ENCODE assay signal across 21 cellular contexts in genomic region chr3:14474363-14475081, GRCh38.
"Had no signal": no experiment of that assay in that cellular context is flagged by ENCODE, and none has a peak within 500 bp of the region (broad histone marks: within the 10 kb centered on the region; RNA-seq: fewer than 3 reads in every experiment).

No MANE protein-coding gene starts in this region.

- H3K27me3 ChIP-seq: adrenal gland, body of pancreas, neural progenitor cell, tibial artery had no signal

- H3K27ac ChIP-seq: body of pancreas, neural progenitor cell, parathyroid adenoma, tibial artery had no signal

- H3K4me3 Mint-ChIP-seq: activated CD8-positive, alpha-beta memory T cell treated with anti-CD3 and anti-CD28 coated beads, Interleukin-2, amount 10 ng/mL, durations not matched to agents 7 days and 5 days; activated naive CD4-positive, alpha-beta T cell treated with anti-CD3 and anti-CD28 coated beads, Interleukin-2, amount 50 U/mL, for 24 hours; central memory CD8-positive, alpha-beta T cell; neural progenitor cell had no signal

- H3K79me2 ChIP-seq: parathyroid adenoma had no signal

- ATAC-seq: activated CD4-positive, CD25-positive, alpha-beta regulatory T cell treated with anti-CD3 and anti-CD28 coated beads, Interleukin-2, amount 50 U/mL, for 24 hours; activated CD8-positive, alpha-beta memory T cell treated with anti-CD3 and anti-CD28 coated beads, Interleukin-2, amount 10 ng/mL, durations not matched to agents 7 days and 5 days; body of pancreas; left cardiac atrium; stimulated activated naive B cell treated with anti-CD40 and anti-IgM and Interleukin-4, amounts not matched to agents 10 μg/mL and 1 μg/mL and 100 μg/mL, for 72 hours had no signal

- H3K9me3 ChIP-seq: adrenal gland, body of pancreas, tibial artery had no signal

- H2AFZ ChIP-seq: neural progenitor cell, parathyroid adenoma had no signal

- H3K27me3 Mint-ChIP-seq: activated CD8-positive, alpha-beta memory T cell treated with anti-CD3 and anti-CD28 coated beads, Interleukin-2, amount 10 ng/mL, durations not matched to agents 7 days and 5 days; activated naive CD4-positive, alpha-beta T cell treated with anti-CD3 and anti-CD28 coated beads, Interleukin-2, amount 50 U/mL, for 24 hours; central memory CD8-positive, alpha-beta T cell; stimulated activated naive B cell treated with anti-CD40 and anti-IgM and Interleukin-4, amounts not matched to agents 10 μg/mL and 1 μg/mL and 100 μg/mL, for 72 hours had no signal

- H3K27ac Mint-ChIP-seq: activated CD8-positive, alpha-beta memory T cell treated with anti-CD3 and anti-CD28 coated beads, Interleukin-2, amount 10 ng/mL, durations not matched to agents 7 days and 5 days; neural progenitor cell; stimulated activated naive B cell treated with anti-CD40 and anti-IgM and Interleukin-4, amounts not matched to agents 10 μg/mL and 1 μg/mL and 100 μg/mL, for 72 hours had no signal

- H3K4me1 Mint-ChIP-seq: activated naive CD4-positive, alpha-beta T cell treated with anti-CD3 and anti-CD28 coated beads, Interleukin-2, amount 50 U/mL, for 24 hours; central memory CD8-positive, alpha-beta T cell had no signal

- H3K9me3 Mint-ChIP-seq: activated naive CD4-positive, alpha-beta T cell treated with anti-CD3 and anti-CD28 coated beads, Interleukin-2, amount 50 U/mL, for 24 hours; central memory CD8-positive, alpha-beta T cell; neural progenitor cell; stimulated activated naive B cell treated with anti-CD40 and anti-IgM and Interleukin-4, amounts not matched to agents 10 μg/mL and 1 μg/mL and 100 μg/mL, for 72 hours had no signal

- H3K4me2 ChIP-seq: neural progenitor cell had no signal

- H3K4me1 ChIP-seq: neural progenitor cell, parathyroid adenoma had no signal

- H3K9ac ChIP-seq: neural progenitor cell, parathyroid adenoma had no signal

- DNase-seq: activated CD4-positive, alpha-beta T cell treated with anti-CD3 and anti-CD28 coated beads, Interleukin-2, amount 50 U/mL, for 4 hours; activated CD8-positive, alpha-beta memory T cell treated with anti-CD3 and anti-CD28 coated beads, Interleukin-2, amount 10 ng/mL, durations not matched to agents 7 days and 5 days; activated effector memory CD4-positive, alpha-beta T cell treated with anti-CD3 and anti-CD28 coated beads, Interleukin-2, amount 50 U/mL, for 16 hours; activated T-cell treated with anti-CD3 and anti-CD28 coated beads, Interleukin-2, amount 50 U/mL, for 1 hour; adrenal gland; body of pancreas; cortex of kidney; effector CD4-positive, alpha-beta T cell; foreskin melanocyte; head of caudate nucleus; left cardiac atrium; midbrain; stimulated activated CD4-positive, alpha-beta T cell treated with anti-CD3 and anti-CD28 coated beads, Interleukin-2, amount 100 ng/mL, for 48 hours; stimulated activated naive B cell treated with anti-CD40 and anti-IgM and Interleukin-4, amounts not matched to agents 10 μg/mL and 1 μg/mL and 100 μg/mL, for 72 hours; tibial artery had no signal

- H3K36me3 ChIP-seq: neural progenitor cell had no signal

- H3K4me3 ChIP-seq: adrenal gland, body of pancreas, lung, neural progenitor cell, tibial artery had no signal
